ENCODE assay signal across 2 cellular contexts in the genomic region with DNA sequence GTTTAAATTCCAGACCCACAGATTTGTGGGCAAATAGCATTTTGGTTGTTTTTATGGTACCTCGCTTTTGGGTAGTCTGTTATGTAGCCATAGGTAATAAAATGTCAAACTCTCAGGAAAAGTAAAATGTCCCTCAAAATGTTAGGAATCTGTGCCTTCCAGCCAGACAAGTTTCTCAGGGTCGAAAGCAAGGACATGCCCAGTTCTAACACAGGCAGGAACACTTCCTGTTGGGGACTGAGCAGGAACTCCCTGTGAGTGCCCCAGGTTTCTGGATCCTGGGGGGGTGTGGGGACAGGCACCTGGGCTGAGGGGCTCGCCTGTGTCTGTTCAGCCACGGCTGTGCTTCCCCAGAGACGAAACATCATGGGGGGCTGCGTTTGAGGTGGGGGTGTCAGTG.
TF ChIP-seq lines count a peak whose summit lies in the region.

No MANE protein-coding gene starts in this region.

TF ChIP-seq in HepG2, 621 proteins besides CTCF, POLR2A, EP300 and RAD21:
- TF ChIP-seq ZNF205 (CRISPR knock-in tag; IDR thresholded peaks at IDR 0.05) = no peak

TF ChIP-seq in endothelial cell of umbilical vein, 7 proteins besides CTCF, POLR2A, EP300 and RAD21:
- TF ChIP-seq EZH2 (IDR thresholded peaks at IDR 0.05; ENCODE audit: borderline replicate concordance, low read depth, low read length, severe bottlenecking) (no peak), MYC (IDR thresholded peaks at IDR 0.05; ENCODE audit: low read depth, low read length) (no peak), FOS (IDR thresholded peaks at IDR 0.05; ENCODE audit: borderline replicate concordance, insufficient read depth, low read length) (no peak), GATA2 (IDR thresholded peaks at IDR 0.05; ENCODE audit: insufficient read depth, insufficient read length, low read depth, low read length) (no peak), JUN (IDR thresholded peaks at IDR 0.05; ENCODE audit: borderline replicate concordance, insufficient read depth, insufficient read length, low read depth) (no peak)
